20 cellular contexts compared by ENCODE assay signal in genomic region chrX:82589410-82589809, GRCh38.
A peak's percentile ranks its signal among the peaks of the same experiment; 100 is the strongest.
DNase-seq lines count a peak whose midpoint lies in the region; ATAC-seq and TF ChIP-seq lines count a peak whose summit lies in the region.
"Had no signal": no experiment of that assay in that cellular context is flagged by ENCODE, and none has a peak within 500 bp of the region (broad histone marks: within the 10 kb centered on the region; RNA-seq: fewer than 3 reads in every experiment).

No MANE protein-coding gene starts in this region.

- TF ChIP-seq CTCF in MCF 10A (IDR thresholded peaks at IDR 0.05; ENCODE audit: unreplicated experiment) = no peak
- TF ChIP-seq CTCF in breast epithelium (IDR thresholded peaks at IDR 0.05) = no peak
- no peak for TF ChIP-seq CTCF in astrocyte of the spinal cord (IDR thresholded peaks at IDR 0.05; ENCODE audit: low read depth, low read length)

- CTCF ChIA-PET in MCF 10A (lab: Yijun Ruan, JAX) = no interaction called here

- H3K4me1 Mint-ChIP-seq in MCF 10A (ENCODE audit: insufficient read depth, unreplicated experiment) = peaks cover 42% of the 10 kb centered on the region
- H3K4me1 Mint-ChIP-seq: activated CD4-positive, alpha-beta memory T cell treated with anti-CD3 and anti-CD28 coated beads, Interleukin-2, amount 10 ng/mL, durations not matched to agents 7 days and 5 days; T-helper 17 cell had no signal

- H3K36me3 ChIP-seq in breast epithelium = no peaks in the 10 kb centered on the region
- H3K36me3 ChIP-seq: heart right ventricle, neutrophil, spleen had no signal

- H3K4me1 ChIP-seq in breast epithelium = no peaks in the 10 kb centered on the region
- H3K4me1 ChIP-seq: heart right ventricle, spleen had no signal

- DNase-seq in MCF 10A (ENCODE audit: unreplicated experiment) (peak; percentile 69), breast epithelium (ENCODE audit: low spot score in 2 of 2) (no peak), astrocyte of the spinal cord (ENCODE audit: low read depth, low spot score) (peak; percentile 52), glomerular visceral epithelial cell (ENCODE audit: extremely low spot score) (peak; percentile 2), NCI-H748 (lab: John Stamatoyannopoulos, UW; ENCODE audit: unreplicated experiment) (no peak), putamen (ENCODE audit: low spot score) (no peak)
- DNase-seq: activated CD4-positive, alpha-beta memory T cell treated with anti-CD3 and anti-CD28 coated beads, Interleukin-2, amount 10 ng/mL, durations not matched to agents 7 days and 5 days; activated T-cell treated with anti-CD3 and anti-CD28 coated beads for 4 hours; C1 segment of cervical spinal cord; effector memory CD4-positive, alpha-beta T cell; heart right ventricle; NCI-H2171; NCI-H524 treated with DMSO at 0.1 percent for 48 hours; spleen; stimulated activated CD4-positive, alpha-beta T cell treated with anti-CD3 and anti-CD28 coated beads, Interleukin-4, amount 100 ng/mL, for 24 hours; T-helper 17 cell had no signal

- H3K36me3 Mint-ChIP-seq in MCF 10A (ENCODE audit: insufficient read depth, unreplicated experiment) = no peaks in the 10 kb centered on the region

- in situ Hi-C loops in astrocyte of the spinal cord (cut with HindIII; ENCODE audit: low sequenced_read_pairs) = no loop called here

- H3K9me3 Mint-ChIP-seq in MCF 10A (ENCODE audit: unreplicated experiment) = peaks cover 8% of the 10 kb centered on the region
- H3K9me3 Mint-ChIP-seq: activated CD4-positive, alpha-beta memory T cell treated with anti-CD3 and anti-CD28 coated beads, Interleukin-2, amount 10 ng/mL, durations not matched to agents 7 days and 5 days had no signal

- H3K27ac Mint-ChIP-seq in MCF 10A (ENCODE audit: low read depth, unreplicated experiment) = peak overlapping the region; percentile 1
- H3K27ac Mint-ChIP-seq: activated CD4-positive, alpha-beta memory T cell treated with anti-CD3 and anti-CD28 coated beads, Interleukin-2, amount 10 ng/mL, durations not matched to agents 7 days and 5 days; T-helper 17 cell had no signal

- no peaks in the 10 kb centered on the region for H3K9me3 ChIP-seq in breast epithelium
- H3K9me3 ChIP-seq: heart right ventricle, neutrophil, spleen had no signal

- TF ChIP-seq POLR2A in breast epithelium (IDR thresholded peaks at IDR 0.05) = no peak

- no peaks in the 10 kb centered on the region for H3K27me3 Mint-ChIP-seq in MCF 10A (ENCODE audit: insufficient read depth, unreplicated experiment)
- H3K27me3 Mint-ChIP-seq: activated CD4-positive, alpha-beta memory T cell treated with anti-CD3 and anti-CD28 coated beads, Interleukin-2, amount 10 ng/mL, durations not matched to agents 7 days and 5 days; T-helper 17 cell had no signal

- H3K4me3 ChIP-seq in breast epithelium = no peak overlapping the region
- H3K4me3 ChIP-seq in astrocyte of the spinal cord (ENCODE audit: low read depth, low read length) = no peak overlapping the region
- H3K4me3 ChIP-seq: heart right ventricle, spleen had no signal

- H3K27me3 ChIP-seq in breast epithelium = peaks cover 0 to 17% of the 10 kb centered on the region in 2 donors
- H3K27me3 ChIP-seq: neutrophil, spleen had no signal

- H3K27ac ChIP-seq in breast epithelium = no peak overlapping the region
- H3K27ac ChIP-seq: heart right ventricle, neutrophil, spleen, VCaP had no signal

- H3K4me3 Mint-ChIP-seq in MCF 10A (ENCODE audit: unreplicated experiment) = no peak overlapping the region
- H3K4me3 Mint-ChIP-seq: activated CD4-positive, alpha-beta memory T cell treated with anti-CD3 and anti-CD28 coated beads, Interleukin-2, amount 10 ng/mL, durations not matched to agents 7 days and 5 days; T-helper 17 cell had no signal

- no TSS peak for BruUV-seq in MCF 10A (replicated peaks; lab: Mats Ljungman, UMichigan)

- ATAC-seq in GM21737 (IDR thresholded peaks at IDR 0.05; ENCODE audit: unreplicated experiment) (no peak), HG02970 (IDR thresholded peaks at IDR 0.05; ENCODE audit: low FRiP score, unreplicated experiment) (no peak)
- ATAC-seq: heart right ventricle, T-helper 17 cell had no signal

- intact Hi-C loops in MCF 10A (cut with micrococcal nuclease) = no loop called here
- intact Hi-C loops in breast epithelium (cut with DNase I; ENCODE audit: low total_unique reads) = no loop called here

- POLR2A ChIA-PET in MCF 10A (lab: Yijun Ruan, JAX) = interaction anchor here (0.8 kb wide), 1 partner anchor 31 kb away, joined by 4 read pairs; no protein-coding TSS in a partner anchor

Comparison
In these comparisons a context has a peak if more than half of its experiments do, and no peak if none do; other contexts are left out.
1. DNase-seq: peak in MCF 10A (single experiment), astrocyte of the spinal cord (single experiment) and glomerular visceral epithelial cell (single experiment); none in breast epithelium (0 of 2), NCI-H748 (single experiment) and putamen (single experiment).